Comparison of ENCODE assay signal across 8 cellular contexts in genomic region chr12:94561943-94562411, GRCh38.
A peak's percentile ranks its signal among the peaks of the same experiment; 100 is the strongest.
DNase-seq lines count a peak whose midpoint lies in the region; ATAC-seq and TF ChIP-seq lines count a peak whose summit lies in the region.

No MANE protein-coding gene starts in this region.

- no peaks in the 10 kb centered on the region for H3K36me3 Mint-ChIP-seq in WTC11

- TF ChIP-seq CTCF in BE2C (IDR thresholded peaks at IDR 0.05; ENCODE audit: low read depth, low read length): no peak
- TF ChIP-seq CTCF in WTC11 (IDR thresholded peaks at IDR 0.05): no peak
- TF ChIP-seq CTCF in mucosa of descending colon (IDR thresholded peaks at IDR 0.05): no peak
- TF ChIP-seq CTCF in ascending aorta (IDR thresholded peaks at IDR 0.05): no peak

- H3K36me3 ChIP-seq in BE2C (no peaks in the 10 kb centered on the region), mucosa of descending colon (ENCODE audit: low read depth) (no peaks in the 10 kb centered on the region), ascending aorta (no peaks in the 10 kb centered on the region)

- intact Hi-C loops in mucosa of descending colon (cut with DNase I, micrococcal nuclease) (no loop called here), ascending aorta (cut with DNase I) (no loop called here)

- peak overlapping the region; percentile 20; the same call in 1 of the 2 replicates for H3K4me3 Mint-ChIP-seq in WTC11

- H3K27me3 ChIP-seq in BE2C: no peaks in the 10 kb centered on the region
- H3K27me3 ChIP-seq in ascending aorta: no peaks in the 10 kb centered on the region

- peaks cover 4% of the 10 kb centered on the region; the same call in 1 of the 2 replicates for H3K27me3 Mint-ChIP-seq in WTC11 (ENCODE audit: low read depth)

- no peaks in the 10 kb centered on the region for H3K9me3 Mint-ChIP-seq in WTC11

- no peaks in the 10 kb centered on the region for H3K9me3 ChIP-seq in BE2C
- no peaks in the 10 kb centered on the region for H3K9me3 ChIP-seq in mucosa of descending colon
- H3K9me3 ChIP-seq in ascending aorta: no peaks in the 10 kb centered on the region

- peaks cover 23% of the 10 kb centered on the region for H3K4me1 Mint-ChIP-seq in WTC11

- POLR2A ChIA-PET in WTC11 (lab: Charles Lee): no interaction called here
- POLR2A ChIA-PET in HEK293T (lab: Yijun Ruan, JAX): no interaction called here

- ATAC-seq in GM19035 (IDR thresholded peaks at IDR 0.05; ENCODE audit: unreplicated experiment) (peak; percentile 80), HG03060 (IDR thresholded peaks at IDR 0.05; ENCODE audit: low read depth, unreplicated experiment) (peak; percentile 76), WTC11 (no peak), mucosa of descending colon (peak; percentile 27)

- no peak overlapping the region for H3K27ac Mint-ChIP-seq in WTC11

- H3K4me1 ChIP-seq in BE2C (no peaks in the 10 kb centered on the region), mucosa of descending colon (ENCODE audit: low read depth) (peaks cover 20% of the 10 kb centered on the region), ascending aorta (no peaks in the 10 kb centered on the region)

- DNase-seq in BE2C (peak; percentile 78), WTC11 (ENCODE audit: low spot score) (no peak), mucosa of descending colon (peak in 2 of 3 donors; percentile 41 to 58), HT-29 (ENCODE audit: low spot score) (no peak), ascending aorta (ENCODE audit: low spot score in 2 of 2) (no peak), HEK293T (ENCODE audit: extremely low spot score) (no peak)

- CTCF ChIA-PET in WTC11 (lab: Charles Lee) (no interaction called here), HEK293T (lab: Yijun Ruan, JAX) (interaction anchor here (0.6 kb wide), 1 partner anchor 42 kb away, joined by 3 read pairs; no protein-coding TSS in a partner anchor)

- H3K4me3 ChIP-seq in BE2C (ENCODE audit: low read depth, low read length) (no peak overlapping the region), mucosa of descending colon (no peak overlapping the region), ascending aorta (no peak overlapping the region)

- H3K27ac ChIP-seq in ascending aorta: no peak overlapping the region

TF ChIP-seq in WTC11, 78 proteins besides CTCF, POLR2A, EP300 and RAD21 (continues in another document):
- TF ChIP-seq ZNF425 (CRISPR knock-in tag; conservative IDR thresholded peaks at IDR 0.05) (no peak), NR2C2 (CRISPR knock-in tag; IDR thresholded peaks at IDR 0.05) (no peak), JAZF1 (CRISPR knock-in tag; IDR thresholded peaks at IDR 0.05) (no peak), E2F1 (CRISPR knock-in tag; IDR thresholded peaks at IDR 0.05) (no peak), CREB1 (CRISPR knock-in tag; IDR thresholded peaks at IDR 0.05) (no peak), ZNF263 (CRISPR knock-in tag; IDR thresholded peaks at IDR 0.05; ENCODE audit: low read depth) (no peak), FOXK1 (CRISPR knock-in tag; IDR thresholded peaks at IDR 0.05) (no peak), SMAD4 (CRISPR knock-in tag; IDR thresholded peaks at IDR 0.05) (no peak), USF2 (CRISPR knock-in tag; IDR thresholded peaks at IDR 0.05) (no peak), CDX4 (CRISPR knock-in tag; IDR thresholded peaks at IDR 0.05; ENCODE audit: borderline replicate concordance) (no peak)

TF ChIP-seq in HEK293T, 16 proteins besides CTCF, POLR2A, EP300 and RAD21:
- TF ChIP-seq ZNF384 (IDR thresholded peaks at IDR 0.05) (no peak), SUZ12 (IDR thresholded peaks at IDR 0.05) (no peak), LEF1 (IDR thresholded peaks at IDR 0.05; ENCODE audit: borderline replicate concordance) (no peak), PKNOX1 (IDR thresholded peaks at IDR 0.05) (no peak), ELF4 (IDR thresholded peaks at IDR 0.05) (no peak), FOXM1 (IDR thresholded peaks at IDR 0.05; ENCODE audit: borderline replicate concordance) (no peak), CTBP1 (IDR thresholded peaks at IDR 0.05; ENCODE audit: borderline replicate concordance) (no peak), BHLHE40 (IDR thresholded peaks at IDR 0.05; ENCODE audit: borderline replicate concordance) (no peak)

Comparison
In these comparisons a context has a peak if more than half of its experiments do, and no peak if none do; other contexts are left out.
1. DNase-seq: peak in BE2C (single experiment) and mucosa of descending colon (2 of 3); none in WTC11 (single experiment), HT-29 (single experiment), ascending aorta (0 of 2) and HEK293T (single experiment).